Comparison of ENCODE assay signal across 12 cellular contexts in the genomic region with DNA sequence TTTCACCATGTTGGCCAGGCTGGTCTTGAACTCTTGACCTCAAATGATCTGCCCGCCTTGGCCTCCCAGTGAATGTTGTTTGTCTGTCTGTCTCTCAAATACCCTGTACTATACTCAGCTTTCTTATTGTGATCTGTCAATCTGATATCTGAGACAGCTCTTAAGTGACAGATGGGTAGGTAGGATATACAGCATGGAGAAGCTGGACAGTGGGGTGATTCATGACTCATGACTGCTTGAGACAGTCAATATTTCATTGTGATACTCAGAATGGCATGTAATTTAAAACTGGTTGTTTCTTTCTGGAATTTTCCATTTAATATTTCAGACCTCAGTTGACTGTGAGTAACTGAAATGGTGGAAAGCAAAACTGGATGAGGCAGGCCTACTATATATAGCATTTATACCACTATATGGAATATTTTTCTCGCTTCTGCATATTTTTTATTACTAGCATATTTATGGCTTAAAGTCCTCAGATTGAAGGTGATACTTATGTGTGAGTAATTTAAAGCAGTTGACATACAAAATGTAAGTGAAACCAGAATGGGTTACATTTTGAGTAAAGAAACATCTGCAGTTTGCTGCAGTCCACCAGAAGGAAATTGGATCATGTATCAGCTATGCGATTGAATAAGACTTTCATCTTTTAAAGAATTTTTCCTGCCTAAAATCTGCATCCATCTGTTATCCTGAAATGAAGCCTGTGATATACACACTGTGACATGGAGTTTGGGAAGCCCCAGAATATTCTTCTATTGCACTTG. TPM values are rescaled to one million over a fixed set of nuclear protein-coding genes. Genes with fewer than 3 reads are reported as not detected.
DNase-seq lines count a peak whose midpoint lies in the region; ATAC-seq, FAIRE-seq and TF ChIP-seq lines count a peak whose summit lies in the region.
"Had no signal": no experiment of that assay in that cellular context is flagged by ENCODE, and none has a peak within 500 bp of the region (broad histone marks: within the 10 kb centered on the region; RNA-seq: fewer than 3 reads in every experiment).

No MANE protein-coding gene starts in this region.

- H4K20me1 ChIP-seq in astrocyte (ENCODE audit: insufficient read depth, low read length) = peaks cover 14% of the 10 kb centered on the region

- peaks cover 73% of the 10 kb centered on the region for H3K79me2 ChIP-seq in astrocyte (ENCODE audit: insufficient read depth, low read length)

- ATAC-seq in GM19395 (IDR thresholded peaks at IDR 0.05; ENCODE audit: unreplicated experiment) = peak; percentile 81
- ATAC-seq in HG03045 (IDR thresholded peaks at IDR 0.05; ENCODE audit: unreplicated experiment) = peak; percentile 78
- ATAC-seq in HG03354 (IDR thresholded peaks at IDR 0.05; ENCODE audit: poor library complexity, severe bottlenecking, unreplicated experiment) = no peak
- no peak for ATAC-seq in HG03097 (IDR thresholded peaks at IDR 0.05; ENCODE audit: low FRiP score, unreplicated experiment)
- no peak for ATAC-seq in activated T-helper 17 cell treated with anti-CD3 and anti-CD28 coated beads, Interleukin-2, amount 50 U/mL, for 72 hours (replicated peaks)
- ATAC-seq: activated CD8-positive, alpha-beta T cell treated with anti-CD3 and anti-CD28 coated beads, Interleukin-2, amount 10 ng/mL, durations not matched to agents 7 days and 5 days had no signal

- H3K36me3 ChIP-seq in astrocyte (ENCODE audit: insufficient read depth, low read length) = no peaks in the 10 kb centered on the region
- H3K36me3 ChIP-seq: BE2C had no signal

- H3K4me3 ChIP-seq in AG04450 (ENCODE audit: low read depth, low read length) = no peak overlapping the region
- no peak overlapping the region for H3K4me3 ChIP-seq in astrocyte (ENCODE audit: insufficient read depth, low read depth, low read length)

- H3K27ac Mint-ChIP-seq in astrocyte (ENCODE audit: unreplicated experiment) = peak overlapping the region; percentile 81
- no peak overlapping the region for H3K27ac Mint-ChIP-seq in activated T-helper 17 cell treated with anti-CD3 and anti-CD28 coated beads, Interleukin-2, amount 50 U/mL, for 72 hours
- H3K27ac Mint-ChIP-seq: activated CD8-positive, alpha-beta T cell treated with anti-CD3 and anti-CD28 coated beads, Interleukin-2, amount 10 ng/mL, durations not matched to agents 7 days and 5 days had no signal

- TF ChIP-seq CTCF in AG04450 (IDR thresholded peaks at IDR 0.05; ENCODE audit: low read depth, low read length) (no peak), astrocyte (IDR thresholded peaks at IDR 0.05; ENCODE audit: insufficient read depth, low read depth, low read length) (no peak)

- peak overlapping the region; percentile 28 for H3K4me2 ChIP-seq in astrocyte (ENCODE audit: low read length)

- no peaks in the 10 kb centered on the region for H3K9me3 Mint-ChIP-seq in astrocyte (ENCODE audit: unreplicated experiment)
- H3K9me3 Mint-ChIP-seq in activated T-helper 17 cell treated with anti-CD3 and anti-CD28 coated beads, Interleukin-2, amount 50 U/mL, for 72 hours = peaks cover 3% of the 10 kb centered on the region

- peaks cover 24% of the 10 kb centered on the region for H3K4me1 Mint-ChIP-seq in astrocyte (ENCODE audit: low read depth, unreplicated experiment)
- no peaks in the 10 kb centered on the region for H3K4me1 Mint-ChIP-seq in activated T-helper 17 cell treated with anti-CD3 and anti-CD28 coated beads, Interleukin-2, amount 50 U/mL, for 72 hours

- no peaks in the 10 kb centered on the region for H3K27me3 Mint-ChIP-seq in astrocyte (ENCODE audit: low read depth, unreplicated experiment)
- H3K27me3 Mint-ChIP-seq in activated T-helper 17 cell treated with anti-CD3 and anti-CD28 coated beads, Interleukin-2, amount 50 U/mL, for 72 hours = no peaks in the 10 kb centered on the region

- H3K36me3 Mint-ChIP-seq in astrocyte (ENCODE audit: low read depth, unreplicated experiment) = peaks cover 3% of the 10 kb centered on the region
- H3K36me3 Mint-ChIP-seq in activated T-helper 17 cell treated with anti-CD3 and anti-CD28 coated beads, Interleukin-2, amount 50 U/mL, for 72 hours (ENCODE audit: low read depth) = no peaks in the 10 kb centered on the region

- H3K27me3 ChIP-seq in AG04450 (ENCODE audit: control insufficient read depth, insufficient read depth, low read length) (no peaks in the 10 kb centered on the region), astrocyte (ENCODE audit: insufficient read depth, low read length) (no peaks in the 10 kb centered on the region)
- H3K27me3 ChIP-seq: BE2C had no signal

- DNase-seq in AG04450 (ENCODE audit: low read depth, low spot score) (no peak), astrocyte (ENCODE audit: low read depth) (peak; percentile 49)
- no peak for DNase-seq in activated CD4-positive, alpha-beta T cell treated with anti-CD3 and anti-CD28 coated beads for 1 hour
- DNase-seq: activated CD8-positive, alpha-beta T cell treated with anti-CD3 and anti-CD28 coated beads, Interleukin-2, amount 10 ng/mL, durations not matched to agents 7 days and 5 days; BE2C; midbrain; NK-92 treated with Interleukin-12 subunit alpha and Interleukin-12 subunit beta, amount 100 ng/mL, for 24 hours had no signal

- peaks cover 8% of the 10 kb centered on the region for H3K4me1 ChIP-seq in astrocyte (ENCODE audit: insufficient read depth, low read length)

- H3K27ac ChIP-seq in AG04450 (ENCODE audit: low read depth, low read length) (peak overlapping the region; percentile 3), astrocyte (ENCODE audit: low read depth, low read length) (peak overlapping the region; percentile 21)

- FAIRE-seq in astrocyte (lab: Jason Lieb, UNC) = no peak

- no peak overlapping the region for H3K9ac ChIP-seq in astrocyte (ENCODE audit: low read length)

- H3K9me3 ChIP-seq in AG04450 (ENCODE audit: control insufficient read depth, insufficient read depth, low read length) (no peaks in the 10 kb centered on the region), astrocyte (ENCODE audit: insufficient read depth, low read depth, low read length) (no peaks in the 10 kb centered on the region)
- H3K9me3 ChIP-seq: BE2C had no signal

- POLR2A ChIA-PET in AG04450 (lab: Yijun Ruan, JAX) = no interaction called here

- H3K4me3 Mint-ChIP-seq in astrocyte (ENCODE audit: unreplicated experiment) = no peak overlapping the region
- H3K4me3 Mint-ChIP-seq in activated T-helper 17 cell treated with anti-CD3 and anti-CD28 coated beads, Interleukin-2, amount 50 U/mL, for 72 hours = no peak overlapping the region
- H3K4me3 Mint-ChIP-seq: activated CD8-positive, alpha-beta T cell treated with anti-CD3 and anti-CD28 coated beads, Interleukin-2, amount 10 ng/mL, durations not matched to agents 7 days and 5 days had no signal

- CTCF ChIA-PET in AG04450 (lab: Charles Lee) = interaction anchor here (0.6 to 2.2 kb wide), 2 partner anchors 22 to 1246 kb away, joined by 3 to 6 read pairs; no protein-coding TSS in a partner anchor

- no peak overlapping the region for H2AFZ ChIP-seq in astrocyte (ENCODE audit: low read depth, low read length)

RNA-seq across cellular contexts. Expression of a gene that starts 22.3 kb away (rescaled TPM):
- polyA plus RNA-seq in AG04450 (2011; rRNA removed) = 7.1 and 9.0 TPM in 2 replicates
- polyA minus RNA-seq in AG04450 (2011; rRNA and poly(A)+ RNA removed) = 17.9 and 23.2 TPM in 2 replicates
- total RNA-seq in astrocyte = 33.2 and 34.2 TPM in 2 replicates
- total RNA-seq in activated T-helper 17 cell treated with anti-CD3 and anti-CD28 coated beads, Interleukin-2, amount 50 U/mL, for 72 hours = not detected

Comparison
In these comparisons a context has a peak if more than half of its experiments do, and no peak if none do; other contexts are left out.
1. ATAC-seq: peak in GM19395 (single experiment) and HG03045 (single experiment); none in HG03354 (single experiment), HG03097 (single experiment) and activated T-helper 17 cell treated with anti-CD3 and anti-CD28 coated beads, Interleukin-2, amount 50 U/mL, for 72 hours (single experiment).
2. RNA of a gene that starts 22.3 kb away (total RNA-seq): 33.2 to 34.2 TPM in astrocyte; not detected in activated T-helper 17 cell treated with anti-CD3 and anti-CD28 coated beads, Interleukin-2, amount 50 U/mL, for 72 hours; every median in the first group is over 10 times any median in the second.